Comparison of ENCODE assay signal across 8 cellular contexts in the genomic region with DNA sequence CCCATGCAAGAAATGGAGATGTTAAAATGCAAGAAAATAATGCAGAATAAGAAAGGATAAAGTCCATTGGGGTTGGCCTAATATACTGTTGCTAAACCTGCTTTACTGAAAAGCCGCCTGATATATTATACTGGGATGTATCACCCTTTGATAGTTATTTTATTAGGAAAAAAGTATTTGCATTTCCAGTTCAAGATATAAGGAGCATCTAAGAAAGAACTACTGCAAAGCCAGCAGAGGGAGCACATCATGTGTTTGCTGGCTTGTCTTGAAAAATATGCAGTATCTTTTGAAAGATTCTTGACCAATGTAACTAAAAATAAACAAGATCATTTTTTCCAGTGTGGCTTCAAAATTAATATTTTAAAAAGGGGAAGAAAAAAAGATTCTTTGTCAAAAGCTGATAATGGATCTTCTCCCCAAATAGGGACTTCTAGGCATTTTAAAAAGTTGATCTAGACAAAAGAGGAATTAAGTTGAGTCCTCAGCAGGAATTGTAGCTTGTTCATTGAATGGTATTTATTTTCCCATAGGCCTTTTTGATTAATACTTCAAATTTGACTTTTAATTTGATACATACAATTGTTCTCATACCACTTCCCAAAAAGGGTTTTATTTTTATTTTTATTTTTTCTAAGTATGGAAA.
DNase-seq lines count a peak whose midpoint lies in the region; ATAC-seq and TF ChIP-seq lines count a peak whose summit lies in the region.

No MANE protein-coding gene starts in this region.

- no peak for TF ChIP-seq POLR2A in heart left ventricle (IDR thresholded peaks at IDR 0.05)

- H3K9me3 ChIP-seq in heart left ventricle, result no peaks in the 10 kb centered on the region
- no peaks in the 10 kb centered on the region for H3K9me3 ChIP-seq in right atrium auricular region
- H3K9me3 ChIP-seq in RWPE2 (ENCODE audit: severe bottlenecking), result no peaks in the 10 kb centered on the region
- no peaks in the 10 kb centered on the region for H3K9me3 ChIP-seq in upper lobe of right lung

- H3K27me3 ChIP-seq in heart left ventricle (no peaks in the 10 kb centered on the region), right atrium auricular region (no peaks in the 10 kb centered on the region), RWPE2 (ENCODE audit: insufficient read depth, poor library complexity, severe bottlenecking) (no peaks in the 10 kb centered on the region), upper lobe of right lung (no peaks in the 10 kb centered on the region)

- no peak overlapping the region for H3K27ac ChIP-seq in heart left ventricle
- H3K27ac ChIP-seq in right atrium auricular region, result no peak overlapping the region
- H3K27ac ChIP-seq in RWPE2 (ENCODE audit: poor library complexity, severe bottlenecking), result no peak overlapping the region
- H3K27ac ChIP-seq in upper lobe of right lung, result no peak overlapping the region

- no peaks in the 10 kb centered on the region for H3K36me3 Mint-ChIP-seq in glutamatergic neuron (ENCODE audit: unreplicated experiment)

- no peak overlapping the region for H3K4me3 ChIP-seq in heart left ventricle
- H3K4me3 ChIP-seq in right atrium auricular region, result no peak overlapping the region
- no peak overlapping the region for H3K4me3 ChIP-seq in RWPE2 (ENCODE audit: severe bottlenecking)
- H3K4me3 ChIP-seq in upper lobe of right lung, result no peak overlapping the region

- H3K9me3 Mint-ChIP-seq in glutamatergic neuron (ENCODE audit: unreplicated experiment), result peaks cover 2% of the 10 kb centered on the region

- ATAC-seq in heart left ventricle (no peak), RWPE2 (ENCODE audit: low read depth) (peak; percentile 44; the same call in 2 of the 3 replicates), upper lobe of right lung (no peak), GM19455 (IDR thresholded peaks at IDR 0.05; ENCODE audit: unreplicated experiment) (no peak), GM21360 (IDR thresholded peaks at IDR 0.05; ENCODE audit: unreplicated experiment) (no peak), HG03571 (IDR thresholded peaks at IDR 0.05; ENCODE audit: unreplicated experiment) (no peak)

- no peaks in the 10 kb centered on the region for H3K36me3 ChIP-seq in heart left ventricle
- no peaks in the 10 kb centered on the region for H3K36me3 ChIP-seq in right atrium auricular region
- no peaks in the 10 kb centered on the region for H3K36me3 ChIP-seq in RWPE2 (ENCODE audit: low read depth)
- no peaks in the 10 kb centered on the region for H3K36me3 ChIP-seq in upper lobe of right lung

- DNase-seq in heart left ventricle (no peak), right atrium auricular region (ENCODE audit: low spot score) (no peak), RWPE2 (ENCODE audit: low spot score) (no peak), glutamatergic neuron (no peak), upper lobe of right lung (no peak)

- H3K4me1 Mint-ChIP-seq in glutamatergic neuron (ENCODE audit: low read depth, unreplicated experiment), result peaks cover 21% of the 10 kb centered on the region

- TF ChIP-seq CTCF in heart left ventricle (IDR thresholded peaks at IDR 0.05) (peak in 11 of 12 donors; percentile 16 to 69 (median 50)), right atrium auricular region (IDR thresholded peaks at IDR 0.05) (peak in 1 of 2 donors; percentile 61), RWPE2 (IDR thresholded peaks at IDR 0.05; ENCODE audit: poor library complexity, severe bottlenecking) (peak; percentile 86), glutamatergic neuron (IDR thresholded peaks at IDR 0.05; ENCODE audit: partially characterized antibody, unreplicated experiment) (peak; percentile 40), upper lobe of right lung (IDR thresholded peaks at IDR 0.05) (peak; percentile 49)

- peaks cover 0 to 37% (median 18%) of the 10 kb centered on the region in 12 donors for H3K4me1 ChIP-seq in heart left ventricle
- peaks cover 0 to 20% of the 10 kb centered on the region in 2 donors for H3K4me1 ChIP-seq in right atrium auricular region
- H3K4me1 ChIP-seq in RWPE2 (ENCODE audit: insufficient read depth, poor library complexity, severe bottlenecking), result peaks cover 11% of the 10 kb centered on the region
- H3K4me1 ChIP-seq in upper lobe of right lung, result peaks cover 12% of the 10 kb centered on the region

- peaks cover 3% of the 10 kb centered on the region for H3K27me3 Mint-ChIP-seq in glutamatergic neuron (ENCODE audit: unreplicated experiment)

- H3K27ac Mint-ChIP-seq in glutamatergic neuron (ENCODE audit: unreplicated experiment), result no peak overlapping the region

- 82 to 89% (median 86%) methylated on average over 1 of the region's 1 CpG for WGBS in heart left ventricle, 4 donors

- no peak overlapping the region for H3K4me3 Mint-ChIP-seq in glutamatergic neuron (ENCODE audit: unreplicated experiment)

- intact Hi-C loops in heart left ventricle (cut with DNase I), result loop anchor here in 6 of 10 donors (5.0 to 10.0 kb wide), 2 partner anchors 458 to 460 kb away; no protein-coding TSS in a partner anchor
- intact Hi-C loops in upper lobe of right lung (cut with DNase I), result no loop called here
